Comparison of ENCODE assay signal across 1 cellular context in the genomic region with DNA sequence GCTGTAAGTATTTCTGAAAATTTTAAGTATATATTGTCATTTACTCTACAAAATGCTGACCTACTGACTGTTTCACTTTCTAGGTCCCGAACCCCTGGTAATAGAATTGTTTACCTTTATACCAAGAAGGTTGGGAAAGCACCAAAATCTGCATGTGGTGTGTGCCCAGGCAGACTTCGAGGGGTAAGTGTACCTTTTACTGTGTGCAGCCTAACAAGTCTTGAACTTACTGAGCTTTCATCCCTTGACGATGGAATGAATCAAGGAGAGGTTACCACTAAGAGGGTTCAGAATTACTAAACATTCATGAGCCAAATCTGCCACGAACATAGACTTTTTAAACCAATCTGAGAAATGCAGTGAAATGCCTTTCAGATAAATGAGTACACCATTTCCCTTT.
TF ChIP-seq lines count a peak whose summit lies in the region.

No MANE protein-coding gene starts in this region.

TF ChIP-seq in GM12878, 131 proteins besides CTCF, POLR2A, EP300 and RAD21:
- TF ChIP-seq, protein P1, sequence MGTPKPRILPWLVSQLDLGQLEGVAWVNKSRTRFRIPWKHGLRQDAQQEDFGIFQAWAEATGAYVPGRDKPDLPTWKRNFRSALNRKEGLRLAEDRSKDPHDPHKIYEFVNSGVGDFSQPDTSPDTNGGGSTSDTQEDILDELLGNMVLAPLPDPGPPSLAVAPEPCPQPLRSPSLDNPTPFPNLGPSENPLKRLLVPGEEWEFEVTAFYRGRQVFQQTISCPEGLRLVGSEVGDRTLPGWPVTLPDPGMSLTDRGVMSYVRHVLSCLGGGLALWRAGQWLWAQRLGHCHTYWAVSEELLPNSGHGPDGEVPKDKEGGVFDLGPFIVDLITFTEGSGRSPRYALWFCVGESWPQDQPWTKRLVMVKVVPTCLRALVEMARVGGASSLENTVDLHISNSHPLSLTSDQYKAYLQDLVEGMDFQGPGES (IDR thresholded peaks at IDR 0.05) = no peak
- TF ChIP-seq CREB1 (IDR thresholded peaks at IDR 0.05; ENCODE audit: low read depth) = no peak
- no peak for TF ChIP-seq RBBP5 (conservative IDR thresholded peaks at IDR 0.05)
- TF ChIP-seq, protein P2, sequence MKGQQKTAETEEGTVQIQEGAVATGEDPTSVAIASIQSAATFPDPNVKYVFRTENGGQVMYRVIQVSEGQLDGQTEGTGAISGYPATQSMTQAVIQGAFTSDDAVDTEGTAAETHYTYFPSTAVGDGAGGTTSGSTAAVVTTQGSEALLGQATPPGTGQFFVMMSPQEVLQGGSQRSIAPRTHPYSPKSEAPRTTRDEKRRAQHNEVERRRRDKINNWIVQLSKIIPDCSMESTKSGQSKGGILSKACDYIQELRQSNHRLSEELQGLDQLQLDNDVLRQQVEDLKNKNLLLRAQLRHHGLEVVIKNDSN (IDR thresholded peaks at IDR 0.05; ENCODE audit: borderline replicate concordance, extremely low read length, insufficient read depth, low read depth, low read length) = no peak
- no peak for TF ChIP-seq NFYA (IDR thresholded peaks at IDR 0.05; ENCODE audit: borderline replicate concordance, low read depth, low read length)
- TF ChIP-seq, protein P3, sequence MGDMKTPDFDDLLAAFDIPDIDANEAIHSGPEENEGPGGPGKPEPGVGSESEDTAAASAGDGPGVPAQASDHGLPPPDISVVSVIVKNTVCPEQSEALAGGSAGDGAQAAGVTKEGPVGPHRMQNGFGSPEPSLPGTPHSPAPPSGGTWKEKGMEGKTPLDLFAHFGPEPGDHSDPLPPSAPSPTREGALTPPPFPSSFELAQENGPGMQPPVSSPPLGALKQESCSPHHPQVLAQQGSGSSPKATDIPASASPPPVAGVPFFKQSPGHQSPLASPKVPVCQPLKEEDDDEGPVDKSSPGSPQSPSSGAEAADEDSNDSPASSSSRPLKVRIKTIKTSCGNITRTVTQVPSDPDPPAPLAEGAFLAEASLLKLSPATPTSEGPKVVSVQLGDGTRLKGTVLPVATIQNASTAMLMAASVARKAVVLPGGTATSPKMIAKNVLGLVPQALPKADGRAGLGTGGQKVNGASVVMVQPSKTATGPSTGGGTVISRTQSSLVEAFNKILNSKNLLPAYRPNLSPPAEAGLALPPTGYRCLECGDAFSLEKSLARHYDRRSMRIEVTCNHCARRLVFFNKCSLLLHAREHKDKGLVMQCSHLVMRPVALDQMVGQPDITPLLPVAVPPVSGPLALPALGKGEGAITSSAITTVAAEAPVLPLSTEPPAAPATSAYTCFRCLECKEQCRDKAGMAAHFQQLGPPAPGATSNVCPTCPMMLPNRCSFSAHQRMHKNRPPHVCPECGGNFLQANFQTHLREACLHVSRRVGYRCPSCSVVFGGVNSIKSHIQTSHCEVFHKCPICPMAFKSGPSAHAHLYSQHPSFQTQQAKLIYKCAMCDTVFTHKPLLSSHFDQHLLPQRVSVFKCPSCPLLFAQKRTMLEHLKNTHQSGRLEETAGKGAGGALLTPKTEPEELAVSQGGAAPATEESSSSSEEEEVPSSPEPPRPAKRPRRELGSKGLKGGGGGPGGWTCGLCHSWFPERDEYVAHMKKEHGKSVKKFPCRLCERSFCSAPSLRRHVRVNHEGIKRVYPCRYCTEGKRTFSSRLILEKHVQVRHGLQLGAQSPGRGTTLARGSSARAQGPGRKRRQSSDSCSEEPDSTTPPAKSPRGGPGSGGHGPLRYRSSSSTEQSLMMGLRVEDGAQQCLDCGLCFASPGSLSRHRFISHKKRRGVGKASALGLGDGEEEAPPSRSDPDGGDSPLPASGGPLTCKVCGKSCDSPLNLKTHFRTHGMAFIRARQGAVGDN (IDR thresholded peaks at IDR 0.05) = no peak
- TF ChIP-seq MEF2A (IDR thresholded peaks at IDR 0.05; ENCODE audit: insufficient read depth, low read depth, low read length) = no peak
